ENCODE assay signal across 8 cellular contexts in the genomic region with DNA sequence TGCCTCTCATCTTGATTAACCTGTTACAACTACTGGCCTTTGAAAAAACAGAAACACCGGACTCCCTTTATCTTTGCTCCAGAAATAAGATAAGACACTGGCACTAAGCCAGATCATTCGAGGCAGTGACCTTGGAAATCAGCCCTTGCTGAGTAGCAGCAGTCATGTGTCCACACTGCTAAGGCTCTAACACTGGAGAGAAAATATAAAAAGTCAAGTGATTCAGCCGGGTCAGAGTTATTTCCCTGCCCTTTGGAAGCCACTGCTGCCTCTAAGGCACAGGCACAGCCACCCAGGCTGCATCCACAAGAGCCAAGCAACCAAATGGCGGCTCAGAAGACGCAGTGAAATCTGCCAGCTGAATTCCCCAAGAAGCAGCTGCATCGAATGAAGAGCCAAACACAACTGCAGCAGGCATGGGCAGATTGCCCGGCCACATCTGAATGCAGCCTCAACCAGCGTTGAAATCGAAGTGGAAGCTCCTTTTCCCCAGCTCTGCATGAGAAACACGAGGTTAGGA. TPM values are rescaled to one million over a fixed set of nuclear protein-coding genes. Genes with fewer than 3 reads are reported as not detected.
A peak's percentile ranks its signal among the peaks of the same experiment; 100 is the strongest.
DNase-seq lines count a peak whose midpoint lies in the region; ATAC-seq and TF ChIP-seq lines count a peak whose summit lies in the region.

No MANE protein-coding gene starts in this region.

- TF ChIP-seq CTCF in fibroblast of mammary gland (conservative IDR thresholded peaks at IDR 0.05; ENCODE audit: control insufficient read depth, insufficient read depth, low read depth, low read length) = no peak

- no CpG with 5 or more reads among the region's 10 CpGs for WGBS in trophoblast cell (ENCODE audit: extremely low coverage, insufficient coverage, insufficient read length)

- H4K8ac ChIP-seq in trophoblast cell (ENCODE audit: low read depth, low read length) = no peak overlapping the region

- H2AK5ac ChIP-seq in trophoblast cell (ENCODE audit: low read length) = no peak overlapping the region

- H3K79me2 ChIP-seq in trophoblast cell (ENCODE audit: control insufficient read depth, insufficient read depth, low read length, poor library complexity) = no peaks in the 10 kb centered on the region

- ATAC-seq in GM21825 (IDR thresholded peaks at IDR 0.05; ENCODE audit: unreplicated experiment) (no peak), GM19395 (IDR thresholded peaks at IDR 0.05; ENCODE audit: unreplicated experiment) (no peak)

- H2BK12ac ChIP-seq in trophoblast cell (ENCODE audit: low read length) = peak overlapping the region; percentile 37

- H3K4me3 ChIP-seq in fibroblast of mammary gland (ENCODE audit: control insufficient read depth, low read depth, low read length) (no peak overlapping the region), trophoblast cell (ENCODE audit: low read depth, low read length) (no peak overlapping the region)

- H3K27ac ChIP-seq in trophoblast cell (ENCODE audit: low read depth, low read length) = no peak overlapping the region

- H3K36me3 ChIP-seq in trophoblast cell (ENCODE audit: control insufficient read depth in 1 of 2, insufficient read depth in 2 of 2, low read length in 2 of 2) = peaks cover 1 to 3% of the 10 kb centered on the region in 2 experiments

- no peak overlapping the region for H3K18ac ChIP-seq in trophoblast cell (ENCODE audit: low read length)

- no peak overlapping the region for H3K23ac ChIP-seq in trophoblast cell (ENCODE audit: low read length)

- DNase-seq in DMS153 treated with DMSO at 0.1 percent for 48 hours (lab: John Stamatoyannopoulos, UW; ENCODE audit: unreplicated experiment) = peak; percentile 56
- DNase-seq in NCI-H748 (lab: John Stamatoyannopoulos, UW; ENCODE audit: unreplicated experiment) = peak; percentile 91
- peak; percentile 71 for DNase-seq in fibroblast of mammary gland (ENCODE audit: low read depth)
- no peak for DNase-seq in trophoblast cell
- no peak for DNase-seq in NAMALWA (ENCODE audit: low spot score)
- DNase-seq in NCI-H526 treated with DMSO at 0.1 percent for 48 hours (lab: John Stamatoyannopoulos, UW) = no peak

- H3K4me1 ChIP-seq in trophoblast cell (ENCODE audit: control insufficient read depth in 1 of 2, insufficient read depth in 2 of 2, low read length in 2 of 2) = peaks cover 9 to 17% of the 10 kb centered on the region in 2 experiments

- H4K12ac ChIP-seq in trophoblast cell (ENCODE audit: low read depth, low read length) = no peak overlapping the region

- no peaks in the 10 kb centered on the region for H3K27me3 ChIP-seq in trophoblast cell (ENCODE audit: insufficient read depth, low read length)

- H3K14ac ChIP-seq in trophoblast cell (ENCODE audit: low read length) = no peak overlapping the region

- H4K91ac ChIP-seq in trophoblast cell (ENCODE audit: low read depth, low read length) = peak overlapping the region; percentile 10

- no peak overlapping the region for H2BK5ac ChIP-seq in trophoblast cell (ENCODE audit: low read depth, low read length, poor library complexity)

- no peak overlapping the region for H3K4me2 ChIP-seq in trophoblast cell (ENCODE audit: low read length)

- no peak overlapping the region for H3K9ac ChIP-seq in trophoblast cell (ENCODE audit: low read length)

- H3K9me3 ChIP-seq in trophoblast cell (ENCODE audit: insufficient read depth, low read depth, low read length) = no peaks in the 10 kb centered on the region

- H3K4ac ChIP-seq in trophoblast cell (ENCODE audit: low read depth, low read length) = no peak overlapping the region

- no peak overlapping the region for H2BK120ac ChIP-seq in trophoblast cell (ENCODE audit: insufficient read depth, low read length, poor library complexity)

- peaks cover 7% of the 10 kb centered on the region for H3K79me1 ChIP-seq in trophoblast cell (ENCODE audit: low read length)

- H2AFZ ChIP-seq in trophoblast cell (ENCODE audit: insufficient read depth, low read length, poor library complexity) = no peak overlapping the region

RNA-seq across cellular contexts. Expression of gene NT5DC3, which starts 40.7 kb away (rescaled TPM):
- 5.9 and 6.1 TPM in 2 replicates for polyA plus RNA-seq in trophoblast cell (2013)

Comparison
In these comparisons a context has a peak if more than half of its experiments do, and no peak if none do; other contexts are left out.
1. DNase-seq: peak in DMS153 treated with DMSO at 0.1 percent for 48 hours (single experiment), NCI-H748 (single experiment) and fibroblast of mammary gland (single experiment); none in trophoblast cell (0 of 2), NAMALWA (single experiment) and NCI-H526 treated with DMSO at 0.1 percent for 48 hours (single experiment).